Comparison of ENCODE assay signal across 1 cellular context in genomic region chr4:152101546-152102183, GRCh38.
TF ChIP-seq lines count a peak whose summit lies in the region.

No MANE protein-coding gene starts in this region.

TF ChIP-seq in K562, 482 proteins besides CTCF, POLR2A, EP300 and RAD21 (continued from another document):
- no peak for TF ChIP-seq ZNF407 (IDR thresholded peaks at IDR 0.05; ENCODE audit: low read depth)
- peak; percentile 27; the same call in 1 of the 2 replicates for TF ChIP-seq MAFG (tag; conservative IDR thresholded peaks at IDR 0.05)
- peak; percentile 52 for TF ChIP-seq NFE2 (IDR thresholded peaks at IDR 0.05; ENCODE audit: low read depth)
- no peak for TF ChIP-seq RBM14 (IDR thresholded peaks at IDR 0.05; ENCODE audit: borderline replicate concordance, insufficient read depth, low read depth, low read length)
